ENCODE assay signal across 23 cellular contexts in genomic region chr11:78551066-78551465, GRCh38.
"Had no signal": no experiment of that assay in that cellular context is flagged by ENCODE, and none has a peak within 500 bp of the region (broad histone marks: within the 10 kb centered on the region; RNA-seq: fewer than 3 reads in every experiment).

No MANE protein-coding gene starts in this region.

- DNase-seq: activated CD4-positive, alpha-beta memory T cell treated with anti-CD3 and anti-CD28 coated beads, Interleukin-2, amount 10 ng/mL, durations not matched to agents 7 days and 5 days; activated CD4-positive, alpha-beta T cell treated with anti-CD3 and anti-CD28 coated beads for 36 hours; activated CD4-positive, alpha-beta T cell treated with anti-CD3 and anti-CD28 coated beads, Interleukin-2, amount 50 U/mL, for 1 hour; activated naive CD4-positive, alpha-beta T cell treated with anti-CD3 and anti-CD28 coated beads, Interleukin-2, amount 50 U/mL, for 16 hours; activated naive CD8-positive, alpha-beta T cell treated with anti-CD3 and anti-CD28 coated beads, Interleukin-2, amount 10 ng/mL, durations not matched to agents 7 days and 5 days; adrenal gland; anterior cingulate cortex; Kasumi-1; NCI-H1105 treated with DMSO at 0.1 percent for 48 hours; NCI-H1436 treated with DMSO at 0.1 percent for 48 hours; NCI-H1930; NCI-H2107; NCI-H2171 treated with DMSO at 0.1 percent for 48 hours; NCI-H226; NK-92 treated with Interleukin-12 subunit alpha and Interleukin-12 subunit beta, amount 100 ng/mL, for 24 hours; OCI-M1; RPMI8226; SK-N-SH; T-helper 1 cell had no signal

- H3K4me3 ChIP-seq: adrenal gland had no signal

- H3K9me3 Mint-ChIP-seq: activated naive CD8-positive, alpha-beta T cell treated with anti-CD3 and anti-CD28 coated beads, Interleukin-2, amount 10 ng/mL, durations not matched to agents 7 days and 5 days; central memory CD8-positive, alpha-beta T cell had no signal

- H3K27ac Mint-ChIP-seq: activated CD4-positive, alpha-beta memory T cell treated with anti-CD3 and anti-CD28 coated beads, Interleukin-2, amount 10 ng/mL, durations not matched to agents 7 days and 5 days; activated CD4-positive, alpha-beta T cell treated with anti-CD3 and anti-CD28 coated beads for 36 hours; activated naive CD8-positive, alpha-beta T cell treated with anti-CD3 and anti-CD28 coated beads, Interleukin-2, amount 10 ng/mL, durations not matched to agents 7 days and 5 days had no signal

- H3K4me3 Mint-ChIP-seq: activated CD4-positive, alpha-beta memory T cell treated with anti-CD3 and anti-CD28 coated beads, Interleukin-2, amount 10 ng/mL, durations not matched to agents 7 days and 5 days; activated CD4-positive, alpha-beta T cell treated with anti-CD3 and anti-CD28 coated beads for 36 hours; activated naive CD8-positive, alpha-beta T cell treated with anti-CD3 and anti-CD28 coated beads, Interleukin-2, amount 10 ng/mL, durations not matched to agents 7 days and 5 days; central memory CD8-positive, alpha-beta T cell had no signal

- H3K27me3 Mint-ChIP-seq: activated CD4-positive, alpha-beta memory T cell treated with anti-CD3 and anti-CD28 coated beads, Interleukin-2, amount 10 ng/mL, durations not matched to agents 7 days and 5 days; activated CD4-positive, alpha-beta T cell treated with anti-CD3 and anti-CD28 coated beads for 36 hours; activated naive CD8-positive, alpha-beta T cell treated with anti-CD3 and anti-CD28 coated beads, Interleukin-2, amount 10 ng/mL, durations not matched to agents 7 days and 5 days; central memory CD8-positive, alpha-beta T cell had no signal

- H3K36me3 ChIP-seq: adrenal gland had no signal

- ATAC-seq: activated CD4-positive, alpha-beta T cell treated with anti-CD3 and anti-CD28 coated beads for 36 hours; Panc1; Right ventricle myocardium inferior had no signal

- H3K27me3 ChIP-seq: adrenal gland had no signal

- H3K27ac ChIP-seq: adrenal gland, VCaP had no signal
